In genomic region chr12:124915249-124916236, GRCh38 we compare ENCODE assay signal across 8 cellular contexts. TPM values are rescaled to one million over a fixed set of nuclear protein-coding genes. Genes with fewer than 3 reads are reported as not detected.
A peak's percentile ranks its signal among the peaks of the same experiment; 100 is the strongest.
DNase-seq lines count a peak whose midpoint lies in the region; ATAC-seq and TF ChIP-seq lines count a peak whose summit lies in the region.

No MANE protein-coding gene starts in this region.

- H3K4me3 ChIP-seq in GM08714 (ENCODE audit: low read length) (peak overlapping the region; percentile 91), right atrium auricular region (peak overlapping the region; percentile 78 to 86), sigmoid colon (peak overlapping the region; percentile 92 to 99 (median 96))

- ATAC-seq in HG03095 (IDR thresholded peaks at IDR 0.05; ENCODE audit: unreplicated experiment) (peak; percentile 0), HG03565 (IDR thresholded peaks at IDR 0.05; ENCODE audit: unreplicated experiment) (no peak)
- no peak for ATAC-seq in activated naive CD4-positive, alpha-beta T cell treated with anti-CD3 and anti-CD28 coated beads, Interleukin-2, amount 50 U/mL, for 72 hours

- H3K9me3 ChIP-seq in right atrium auricular region (no peaks in the 10 kb centered on the region), sigmoid colon (no peaks in the 10 kb centered on the region)

- H3K4me1 ChIP-seq in right atrium auricular region, result peaks cover 0 to 69% of the 10 kb centered on the region in 2 donors
- H3K4me1 ChIP-seq in sigmoid colon, result peaks cover 5 to 64% (median 56%) of the 10 kb centered on the region in 4 donors

- no peaks in the 10 kb centered on the region for H3K27me3 ChIP-seq in right atrium auricular region
- no peaks in the 10 kb centered on the region for H3K27me3 ChIP-seq in sigmoid colon

- H3K36me3 Mint-ChIP-seq in activated naive CD4-positive, alpha-beta T cell treated with anti-CD3 and anti-CD28 coated beads, Interleukin-2, amount 50 U/mL, for 72 hours, result peaks cover 30 to 39% of the 10 kb centered on the region in 2 donors

- TF ChIP-seq POLR2A in sigmoid colon (IDR thresholded peaks at IDR 0.05), result no peak

- peaks cover 0 to 11% of the 10 kb centered on the region in 2 donors for H3K9me3 Mint-ChIP-seq in activated naive CD4-positive, alpha-beta T cell treated with anti-CD3 and anti-CD28 coated beads, Interleukin-2, amount 50 U/mL, for 72 hours

- no peak for DNase-seq in activated naive CD4-positive, alpha-beta T cell treated with anti-CD3 and anti-CD28 coated beads, Interleukin-2, amount 50 U/mL, for 72 hours (ENCODE audit: low spot score in 2 of 2)
- DNase-seq in right atrium auricular region (ENCODE audit: low spot score) (no peak), sigmoid colon (peak; percentile 80), NCI-H446 (lab: John Stamatoyannopoulos, UW) (no peak), SIG-M5 (lab: John Stamatoyannopoulos, UW) (no peak)

- peak overlapping the region; percentile 99 for H3K27ac Mint-ChIP-seq in activated naive CD4-positive, alpha-beta T cell treated with anti-CD3 and anti-CD28 coated beads, Interleukin-2, amount 50 U/mL, for 72 hours

- TF ChIP-seq EP300 in sigmoid colon (IDR thresholded peaks at IDR 0.05), result peak in 1 of 4 donors; percentile 19

- H3K36me3 ChIP-seq in right atrium auricular region, result peaks cover 36% of the 10 kb centered on the region
- peaks cover 10 to 29% (median 18%) of the 10 kb centered on the region in 4 donors for H3K36me3 ChIP-seq in sigmoid colon

- intact Hi-C loops in sigmoid colon (cut with DNase I), result loop anchor here (10.0 kb wide), 1 partner anchor 531 kb away; no protein-coding TSS in a partner anchor

- H3K27ac ChIP-seq in right atrium auricular region (peak overlapping the region; percentile 100), sigmoid colon (peak overlapping the region; percentile 93 to 100 (median 98))

- 5 to 19% methylated on average over 21 of the region's 21 CpGs for WGBS in sigmoid colon, 2 donors

- TF ChIP-seq CTCF in right atrium auricular region (IDR thresholded peaks at IDR 0.05) (no peak), sigmoid colon (IDR thresholded peaks at IDR 0.05) (no peak)

RNA-seq across cellular contexts. Expression of gene UBC, which starts 1.1 kb away (rescaled TPM):
- total RNA-seq in activated naive CD4-positive, alpha-beta T cell treated with anti-CD3 and anti-CD28 coated beads, Interleukin-2, amount 50 U/mL, for 72 hours, result 100 to 1,000 TPM; 806 to 863 TPM
- total RNA-seq in right atrium auricular region, result 1,000 to 10,000 TPM in 1 of 2 donors, 100 to 1,000 TPM in 1; 938 to 1,145 TPM
- 1,000 to 10,000 TPM; 1,126 to 1,785 (median 1,332) TPM for total RNA-seq in sigmoid colon
- 1,000 to 10,000 TPM; 1,056 to 1,508 (median 1,064) TPM for polyA plus RNA-seq in sigmoid colon

RNA-seq across cellular contexts. Expression of gene SCARB1, which starts 51.9 kb away (rescaled TPM):
- 10 to 100 TPM; 15.3 to 23.6 TPM for total RNA-seq in activated naive CD4-positive, alpha-beta T cell treated with anti-CD3 and anti-CD28 coated beads, Interleukin-2, amount 50 U/mL, for 72 hours
- total RNA-seq in right atrium auricular region (10 to 100 TPM; 14.9 to 22.6 TPM), sigmoid colon (10 to 100 TPM in 3 of 4 donors, 1 to 10 TPM in 1; 5.7 to 12.8 (median 10.8) TPM)
- 10 to 100 TPM in 2 of 3 donors, 1 to 10 TPM in 1; 4.2 to 36.4 (median 16.2) TPM for polyA plus RNA-seq in sigmoid colon
